ENCODE assay signal across 18 cellular contexts in genomic region chr13:43784491-43784890, GRCh38. TPM values are rescaled to one million over a fixed set of nuclear protein-coding genes. Genes with fewer than 3 reads are reported as not detected.
DNase-seq lines count a peak whose midpoint lies in the region; ATAC-seq and TF ChIP-seq lines count a peak whose summit lies in the region.
"Had no signal": no experiment of that assay in that cellular context is flagged by ENCODE, and none has a peak within 500 bp of the region (broad histone marks: within the 10 kb centered on the region; RNA-seq: fewer than 3 reads in every experiment).

No MANE protein-coding gene starts in this region.

- no peak for TF ChIP-seq POLR2A in esophagus muscularis mucosa (IDR thresholded peaks at IDR 0.05; ENCODE audit: low read depth)

- 81% methylated on average over 1 of the region's 1 CpG for WGBS in esophagus muscularis mucosa

- H3K4me3 Mint-ChIP-seq in nephron: peak overlapping the region in 2 of 3 experiments; percentile 96 to 97
- no peak overlapping the region for H3K4me3 Mint-ChIP-seq in activated naive CD8-positive, alpha-beta T cell treated with anti-CD3 and anti-CD28 coated beads, Interleukin-2, amount 50 U/mL, for 24 hours
- no peak overlapping the region for H3K4me3 Mint-ChIP-seq in activated naive CD4-positive, alpha-beta T cell treated with anti-CD3 and anti-CD28 coated beads for 36 hours

- CTCF ChIA-PET in activated naive CD4-positive, alpha-beta T cell treated with anti-CD3 and anti-CD28 coated beads for 36 hours (lab: Charles Lee): interaction anchor here (1.5 kb wide), 1 partner anchor 20 kb away, joined by 3 read pairs; no protein-coding TSS in a partner anchor

- H3K36me3 ChIP-seq in esophagus muscularis mucosa: no peaks in the 10 kb centered on the region
- H3K36me3 ChIP-seq: gastrocnemius medialis, HAP-1 had no signal

- H3K4me1 Mint-ChIP-seq in nephron: peaks cover 13% of the 10 kb centered on the region
- peaks cover 14% of the 10 kb centered on the region for H3K4me1 Mint-ChIP-seq in activated naive CD8-positive, alpha-beta T cell treated with anti-CD3 and anti-CD28 coated beads, Interleukin-2, amount 50 U/mL, for 24 hours
- H3K4me1 Mint-ChIP-seq in activated naive CD4-positive, alpha-beta T cell treated with anti-CD3 and anti-CD28 coated beads for 36 hours (ENCODE audit: low read depth): peaks cover 9% of the 10 kb centered on the region

- peak; percentile 79 for DNase-seq in LHCN-M2 (ENCODE audit: low read depth)
- no peak for DNase-seq in esophagus muscularis mucosa (ENCODE audit: extremely low spot score)
- DNase-seq in activated naive CD8-positive, alpha-beta T cell treated with anti-CD3 and anti-CD28 coated beads, Interleukin-2, amount 50 U/mL, for 24 hours: no peak
- DNase-seq in foreskin keratinocyte: no peak
- DNase-seq in activated naive CD4-positive, alpha-beta T cell treated with anti-CD3 and anti-CD28 coated beads for 36 hours: no peak
- DNase-seq: CD8-positive, alpha-beta T cell; gastrocnemius medialis; kidney glomerular epithelial cell; naive thymus-derived CD4-positive, alpha-beta T cell; stimulated activated CD4-positive, alpha-beta T cell treated with anti-CD3 and anti-CD28 coated beads, Interleukin-2, amount 100 ng/mL, for 48 hours had no signal

- peak overlapping the region; percentile 68 to 89 (median 76) for H3K4me3 ChIP-seq in esophagus muscularis mucosa
- H3K4me3 ChIP-seq: HAP-1 had no signal

- no peak overlapping the region for H3K27ac Mint-ChIP-seq in nephron
- no peak overlapping the region for H3K27ac Mint-ChIP-seq in activated naive CD8-positive, alpha-beta T cell treated with anti-CD3 and anti-CD28 coated beads, Interleukin-2, amount 50 U/mL, for 24 hours
- H3K27ac Mint-ChIP-seq in activated naive CD4-positive, alpha-beta T cell treated with anti-CD3 and anti-CD28 coated beads for 36 hours: no peak overlapping the region
- H3K27ac Mint-ChIP-seq: activated naive CD4-positive, alpha-beta T cell treated with anti-CD3 and anti-CD28 coated beads, Interleukin-2, amount 50 U/mL, for 72 hours; activated T-helper 1 cell treated with anti-CD3 and anti-CD28 coated beads, Interleukin-12 subunit alpha, Interleukin-12 subunit beta, Interleukin-2, Interleukin-4 antibody, amounts not matched to agents 30 ng/mL and 10 ng/mL and 1 ng/mL, durations not matched to agents 14 hours and 24 hours and 36 hours; CD8-positive, alpha-beta T cell; naive thymus-derived CD4-positive, alpha-beta T cell; progenitor cell of endocrine pancreas; stimulated activated naive CD8-positive, alpha-beta T cell treated with anti-CD3 and anti-CD28 coated beads, Interleukin-15, Interleukin-2, amounts not matched to agents 100 ng/mL and 50 ng/mL, for 24 hours had no signal

- H3K9me3 ChIP-seq in esophagus muscularis mucosa: no peaks in the 10 kb centered on the region
- H3K9me3 ChIP-seq: gastrocnemius medialis, HAP-1 had no signal

- ATAC-seq in GM19035 (IDR thresholded peaks at IDR 0.05; ENCODE audit: unreplicated experiment): no peak
- ATAC-seq in activated naive CD8-positive, alpha-beta T cell treated with anti-CD3 and anti-CD28 coated beads, Interleukin-2, amount 50 U/mL, for 24 hours: no peak
- ATAC-seq in foreskin keratinocyte: no peak
- ATAC-seq: CD8-positive, alpha-beta T cell; gastrocnemius medialis had no signal

- H3K36me3 Mint-ChIP-seq in nephron (ENCODE audit: low read depth): no peaks in the 10 kb centered on the region
- H3K36me3 Mint-ChIP-seq in activated naive CD8-positive, alpha-beta T cell treated with anti-CD3 and anti-CD28 coated beads, Interleukin-2, amount 50 U/mL, for 24 hours (ENCODE audit: low read depth): no peaks in the 10 kb centered on the region
- H3K36me3 Mint-ChIP-seq in activated naive CD4-positive, alpha-beta T cell treated with anti-CD3 and anti-CD28 coated beads for 36 hours (ENCODE audit: low read depth): no peaks in the 10 kb centered on the region
- H3K36me3 Mint-ChIP-seq: activated naive CD4-positive, alpha-beta T cell treated with anti-CD3 and anti-CD28 coated beads, Interleukin-2, amount 50 U/mL, for 72 hours; CD8-positive, alpha-beta T cell; naive thymus-derived CD4-positive, alpha-beta T cell had no signal

- H3K27me3 ChIP-seq in esophagus muscularis mucosa (peaks cover 0 to 4% (median 0%) of the 10 kb centered on the region in 4 donors), foreskin keratinocyte (no peaks in the 10 kb centered on the region)

- TF ChIP-seq CTCF in 22Rv1 (IDR thresholded peaks at IDR 0.05): no peak
- no peak for TF ChIP-seq CTCF in esophagus muscularis mucosa (IDR thresholded peaks at IDR 0.05)
- TF ChIP-seq CTCF in nephron (IDR thresholded peaks at IDR 0.05; ENCODE audit: unreplicated experiment in 3 of 3): no peak
- TF ChIP-seq CTCF in foreskin keratinocyte (conservative IDR thresholded peaks at IDR 0.05): no peak

- peaks cover 13% of the 10 kb centered on the region for H3K27me3 Mint-ChIP-seq in nephron (ENCODE audit: low read depth)
- peaks cover 53% of the 10 kb centered on the region for H3K27me3 Mint-ChIP-seq in activated naive CD8-positive, alpha-beta T cell treated with anti-CD3 and anti-CD28 coated beads, Interleukin-2, amount 50 U/mL, for 24 hours
- H3K27me3 Mint-ChIP-seq in activated naive CD4-positive, alpha-beta T cell treated with anti-CD3 and anti-CD28 coated beads for 36 hours (ENCODE audit: low read depth): peaks cover 42% of the 10 kb centered on the region

- H3K27ac ChIP-seq in 22Rv1 (peak overlapping the region; percentile 61), esophagus muscularis mucosa (replicated peaks in 1 of 4) (peak overlapping the region; percentile 86 to 96 (median 91)), foreskin keratinocyte (no peak overlapping the region)

- H3K9me3 Mint-ChIP-seq in nephron: no peaks in the 10 kb centered on the region
- no peaks in the 10 kb centered on the region for H3K9me3 Mint-ChIP-seq in activated naive CD8-positive, alpha-beta T cell treated with anti-CD3 and anti-CD28 coated beads, Interleukin-2, amount 50 U/mL, for 24 hours
- H3K9me3 Mint-ChIP-seq in activated naive CD4-positive, alpha-beta T cell treated with anti-CD3 and anti-CD28 coated beads for 36 hours: no peaks in the 10 kb centered on the region
- H3K9me3 Mint-ChIP-seq: activated naive CD4-positive, alpha-beta T cell treated with anti-CD3 and anti-CD28 coated beads, Interleukin-2, amount 50 U/mL, for 72 hours; activated T-helper 1 cell treated with anti-CD3 and anti-CD28 coated beads, Interleukin-12 subunit alpha, Interleukin-12 subunit beta, Interleukin-2, Interleukin-4 antibody, amounts not matched to agents 30 ng/mL and 10 ng/mL and 1 ng/mL, durations not matched to agents 14 hours and 24 hours and 36 hours; CD8-positive, alpha-beta T cell; naive thymus-derived CD4-positive, alpha-beta T cell; stimulated activated naive CD8-positive, alpha-beta T cell treated with anti-CD3 and anti-CD28 coated beads, Interleukin-15, Interleukin-2, amounts not matched to agents 100 ng/mL and 50 ng/mL, for 24 hours had no signal

- intact Hi-C loops in esophagus muscularis mucosa (cut with DNase I): loop anchor here (10.0 kb wide), 1 partner anchor 520 kb away; no protein-coding TSS in a partner anchor
- intact Hi-C loops in activated naive CD4-positive, alpha-beta T cell treated with anti-CD3 and anti-CD28 coated beads for 36 hours (cut with micrococcal nuclease): no loop called here

- TF ChIP-seq EP300 in esophagus muscularis mucosa (IDR thresholded peaks at IDR 0.05): no peak

- H3K4me1 ChIP-seq in esophagus muscularis mucosa: peaks cover 28 to 60% (median 56%) of the 10 kb centered on the region in 4 donors
- no peaks in the 10 kb centered on the region for H3K4me1 ChIP-seq in foreskin keratinocyte

RNA-seq across cellular contexts. Expression of gene ENOX1, which starts 2.3 kb away (rescaled TPM):
- total RNA-seq in LHCN-M2 (2014; rRNA removed) (2.9 and 7.7 TPM in 2 replicates), esophagus muscularis mucosa (10 to 100 TPM in 3 of 4 donors, 1 to 10 TPM in 1; 9.3 to 14.1 (median 12.4) TPM), foreskin keratinocyte (0.92 and 1.5 TPM in 2 replicates)
- polyA plus RNA-seq in LHCN-M2 (2012): 1.00 TPM
- 0.55 and 0.66 TPM in 2 replicates for polyA plus RNA-seq in foreskin keratinocyte
- under 1 TPM; 0.35 to 0.64 TPM for total RNA-seq in activated naive CD4-positive, alpha-beta T cell treated with anti-CD3 and anti-CD28 coated beads for 36 hours
- total RNA-seq: CD8-positive, alpha-beta T cell had no signal
- polyA plus RNA-seq: naive thymus-derived CD4-positive, alpha-beta T cell had no signal

Comparison
In these comparisons a context has a peak if more than half of its experiments do, and no peak if none do; other contexts are left out.
1. H3K4me3 Mint-ChIP-seq: peak in nephron (2 of 3); none in activated naive CD8-positive, alpha-beta T cell treated with anti-CD3 and anti-CD28 coated beads, Interleukin-2, amount 50 U/mL, for 24 hours (single experiment) and activated naive CD4-positive, alpha-beta T cell treated with anti-CD3 and anti-CD28 coated beads for 36 hours (single experiment).